9 cellular contexts compared by ENCODE assay signal in genomic region chr13:21139374-21139773, GRCh38.
DNase-seq lines count a peak whose midpoint lies in the region; TF ChIP-seq lines count a peak whose summit lies in the region.
"Had no signal": no experiment of that assay in that cellular context is flagged by ENCODE, and none has a peak within 500 bp of the region (broad histone marks: within the 10 kb centered on the region; RNA-seq: fewer than 3 reads in every experiment).

No MANE protein-coding gene starts in this region.

- no peaks in the 10 kb centered on the region for H3K9me3 Mint-ChIP-seq in dendritic cell treated with granulocyte-macrophage colony-stimulating factor and Interleukin-4, amounts not matched to agents 40 ng/mL and 50 ng/mL, for 4 days
- peaks cover 12% of the 10 kb centered on the region for H3K9me3 Mint-ChIP-seq in nephron progenitor cell

- peaks cover 31 to 43% (median 35%) of the 10 kb centered on the region in 10 experiments for H3K4me1 ChIP-seq in BLaER1 treated with 17β-estradiol and CSF1 and Interleukin-3, amounts not matched to agents 10 nM and 100 nM

- intact Hi-C loops in dendritic cell treated with granulocyte-macrophage colony-stimulating factor and Interleukin-4, amounts not matched to agents 40 ng/mL and 50 ng/mL, for 4 days (cut with micrococcal nuclease) = no loop called here

- in situ Hi-C loops in ACHN (cut with HindIII; ENCODE audit: low pct_ligation_motif_present, low pct_unique_long_range_greater_than_20kb, low sequenced_read_pairs) = no loop called here

- peak overlapping the region; percentile 88 to 97 (median 93); a peak in 21 of 22 replicates for H3K27ac ChIP-seq in BLaER1 treated with 17β-estradiol and CSF1 and Interleukin-3, amounts not matched to agents 10 nM and 100 nM

- no peaks in the 10 kb centered on the region for H3K27me3 Mint-ChIP-seq in dendritic cell treated with granulocyte-macrophage colony-stimulating factor and Interleukin-4, amounts not matched to agents 40 ng/mL and 50 ng/mL, for 4 days
- peaks cover 10% of the 10 kb centered on the region for H3K27me3 Mint-ChIP-seq in nephron progenitor cell (ENCODE audit: low read depth, poor library complexity)

- H3K36me3 ChIP-seq in BLaER1 treated with 17β-estradiol and CSF1 and Interleukin-3, amounts not matched to agents 10 nM and 100 nM = peaks cover 22 to 31% (median 27%) of the 10 kb centered on the region in 11 experiments

- peak overlapping the region; percentile 79 to 92 (median 83) for H3K4me3 ChIP-seq in BLaER1 treated with 17β-estradiol and CSF1 and Interleukin-3, amounts not matched to agents 10 nM and 100 nM
- peak overlapping the region; percentile 62 for H3K4me3 ChIP-seq in LNCaP clone FGC (ENCODE audit: low read depth, low read length)

- peak overlapping the region; percentile 89 to 96 (median 94); a peak in 21 of 22 replicates for H3K9ac ChIP-seq in BLaER1 treated with 17β-estradiol and CSF1 and Interleukin-3, amounts not matched to agents 10 nM and 100 nM

- peak overlapping the region; percentile 87 for H3K4me3 Mint-ChIP-seq in dendritic cell treated with granulocyte-macrophage colony-stimulating factor and Interleukin-4, amounts not matched to agents 40 ng/mL and 50 ng/mL, for 4 days
- peak overlapping the region; percentile 99 for H3K4me3 Mint-ChIP-seq in nephron progenitor cell

- no peak for DNase-seq in LNCaP clone FGC (ENCODE audit: low read depth)
- DNase-seq in nephron progenitor cell = no peak
- no peak for DNase-seq in ACHN
- DNase-seq in NK-92 (lab: John Stamatoyannopoulos, UW; ENCODE audit: unreplicated experiment) = no peak
- DNase-seq in LoVo (ENCODE audit: low spot score) = no peak
- no peak for DNase-seq in activated CD4-positive, alpha-beta T cell treated with anti-CD3 and anti-CD28 coated beads, Interleukin-2, amount 50 U/mL, for 48 hours
- DNase-seq: stimulated activated CD4-positive, alpha-beta T cell treated with anti-CD3 and anti-CD28 coated beads, Interleukin-2, amount 100 ng/mL, for 24 hours had no signal

- H3K27me3 ChIP-seq in BLaER1 treated with 17β-estradiol and CSF1 and Interleukin-3, amounts not matched to agents 10 nM and 100 nM = no peaks in the 10 kb centered on the region

- H3K4me1 Mint-ChIP-seq in dendritic cell treated with granulocyte-macrophage colony-stimulating factor and Interleukin-4, amounts not matched to agents 40 ng/mL and 50 ng/mL, for 4 days (ENCODE audit: low read depth) = peaks cover 20% of the 10 kb centered on the region
- peaks cover 36% of the 10 kb centered on the region for H3K4me1 Mint-ChIP-seq in nephron progenitor cell

- peaks cover 22 to 39% (median 36%) of the 10 kb centered on the region in 11 experiments; a peak in 21 of 22 replicates for H4K20me1 ChIP-seq in BLaER1 treated with 17β-estradiol and CSF1 and Interleukin-3, amounts not matched to agents 10 nM and 100 nM

- H3K36me3 Mint-ChIP-seq in dendritic cell treated with granulocyte-macrophage colony-stimulating factor and Interleukin-4, amounts not matched to agents 40 ng/mL and 50 ng/mL, for 4 days (ENCODE audit: low read depth) = peaks cover 36% of the 10 kb centered on the region
- peaks cover 27% of the 10 kb centered on the region for H3K36me3 Mint-ChIP-seq in nephron progenitor cell (ENCODE audit: low read depth)

- H3K4me2 ChIP-seq in BLaER1 treated with 17β-estradiol and CSF1 and Interleukin-3, amounts not matched to agents 10 nM and 100 nM = peak overlapping the region; percentile 66 to 94 (median 81)

- peak overlapping the region; percentile 92 for H3K27ac Mint-ChIP-seq in dendritic cell treated with granulocyte-macrophage colony-stimulating factor and Interleukin-4, amounts not matched to agents 40 ng/mL and 50 ng/mL, for 4 days
- H3K27ac Mint-ChIP-seq in nephron progenitor cell = peak overlapping the region; percentile 99

- H3K9me3 ChIP-seq in BLaER1 treated with 17β-estradiol and CSF1 and Interleukin-3, amounts not matched to agents 10 nM and 100 nM (replicated peaks in 1 of 11) = 0 out of 22 replicates have a peak, but pooled peaks cover 0 to 4% (median 0%) of the 10 kb centered on the region in 11 experiments

- TF ChIP-seq CTCF in LNCaP clone FGC (IDR thresholded peaks at IDR 0.05; ENCODE audit: control insufficient read depth, extremely low read depth, insufficient read depth) (no peak), nephron progenitor cell (IDR thresholded peaks at IDR 0.05) (no peak)
